In genomic region chr18:58865714-58866113, GRCh38 we compare ENCODE assay signal across 11 cellular contexts. TPM values are rescaled to one million over a fixed set of nuclear protein-coding genes. Genes with fewer than 3 reads are reported as not detected.
DNase-seq lines count a peak whose midpoint lies in the region; ATAC-seq, FAIRE-seq and TF ChIP-seq lines count a peak whose summit lies in the region.
"Had no signal": no experiment of that assay in that cellular context is flagged by ENCODE, and none has a peak within 500 bp of the region (broad histone marks: within the 10 kb centered on the region; RNA-seq: fewer than 3 reads in every experiment).

No MANE protein-coding gene starts in this region.

- 75 to 84% methylated on average over 9 of the region's 9 CpGs for WGBS in lower leg skin, 2 donors

- FAIRE-seq in endothelial cell of umbilical vein (lab: Jason Lieb, UNC), result no peak

- H3K4me1 ChIP-seq in A673 (ENCODE audit: insufficient read depth, low read length, poor library complexity, severe bottlenecking), result peaks cover 76% of the 10 kb centered on the region
- H3K4me1 ChIP-seq in endothelial cell of umbilical vein (ENCODE audit: control insufficient read depth, extremely low read depth, insufficient read depth, low read length), result peaks cover 37% of the 10 kb centered on the region
- peaks cover 47% of the 10 kb centered on the region for H3K4me1 ChIP-seq in osteoblast (ENCODE audit: insufficient read depth, low read length)
- H3K4me1 ChIP-seq: BLaER1 treated with 17β-estradiol and CSF1 and Interleukin-3, amounts not matched to agents 10 nM and 100 nM had no signal

- no peaks in the 10 kb centered on the region for H3K27me3 ChIP-seq in A673 (replicated peaks; ENCODE audit: insufficient read depth, low read depth, low read length, poor library complexity)
- H3K27me3 ChIP-seq in endothelial cell of umbilical vein (ENCODE audit: control insufficient read depth in 2 of 2, insufficient read depth in 2 of 2, low read length in 2 of 2), result no peaks in the 10 kb centered on the region
- H3K27me3 ChIP-seq in osteoblast (ENCODE audit: insufficient read depth, low read length), result no peaks in the 10 kb centered on the region
- H3K27me3 ChIP-seq in brain microvascular endothelial cell (replicated peaks), result no peaks in the 10 kb centered on the region

- H3K4me3 ChIP-seq in A673 (ENCODE audit: low read depth, low read length, poor library complexity, severe bottlenecking) (peak overlapping the region; percentile 50), endothelial cell of umbilical vein (replicated peaks in 1 of 3; ENCODE audit: insufficient read depth in 1 of 3, low read depth in 1 of 3, low read length in 3 of 3) (no peak overlapping the region), osteoblast (ENCODE audit: insufficient read depth, low read length) (no peak overlapping the region), brain microvascular endothelial cell (ENCODE audit: low read depth, low read length) (no peak overlapping the region), lower leg skin (ENCODE audit: low read depth, poor library complexity, severe bottlenecking) (no peak overlapping the region)
- H3K4me3 ChIP-seq: BLaER1 treated with 17β-estradiol and CSF1 and Interleukin-3, amounts not matched to agents 10 nM and 100 nM had no signal

- intact Hi-C loops in A673 (cut with micrococcal nuclease; ENCODE audit: unreplicated experiment) (loop anchor here (5.0 kb wide), 3 partner anchors 72 to 192 kb away; no protein-coding TSS in a partner anchor), endothelial cell of umbilical vein (cut with micrococcal nuclease) (loop anchor here (2.0 kb wide), 3 partner anchors 21 to 191 kb away; no protein-coding TSS in a partner anchor), lower leg skin (cut with DNase I; ENCODE audit: low total_unique reads) (no loop called here)

- no peak for TF ChIP-seq POLR2A in endothelial cell of umbilical vein (IDR thresholded peaks at IDR 0.05; ENCODE audit: low read depth, low read length)
- TF ChIP-seq POLR2A in lower leg skin (IDR thresholded peaks at IDR 0.05), result no peak

- H4K20me1 ChIP-seq in endothelial cell of umbilical vein (replicated peaks; ENCODE audit: control insufficient read depth, extremely low read depth, insufficient read depth, low read length), result no peaks in the 10 kb centered on the region
- H4K20me1 ChIP-seq in osteoblast (ENCODE audit: insufficient read depth, low read length), result peaks cover 2% of the 10 kb centered on the region
- H4K20me1 ChIP-seq: BLaER1 treated with 17β-estradiol and CSF1 and Interleukin-3, amounts not matched to agents 10 nM and 100 nM had no signal

- no peak for ATAC-seq in GM18907 (IDR thresholded peaks at IDR 0.05; ENCODE audit: unreplicated experiment)
- ATAC-seq: natural killer cell had no signal

- H2AFZ ChIP-seq in endothelial cell of umbilical vein (ENCODE audit: low read depth, low read length) (no peak overlapping the region), osteoblast (ENCODE audit: low read length) (no peak overlapping the region)

- DNase-seq in A673 (ENCODE audit: low spot score) (no peak), NCI-H82 treated with DMSO at 0.1 percent for 48 hours (lab: John Stamatoyannopoulos, UW; ENCODE audit: unreplicated experiment) (peak; percentile 84), endothelial cell of umbilical vein (ENCODE audit: low read depth, low spot score) (no peak), osteoblast (ENCODE audit: insufficient read length, low spot score, missing footprints) (no peak), brain microvascular endothelial cell (no peak), DMS153 treated with DMSO at 0.1 percent for 48 hours (lab: John Stamatoyannopoulos, UW; ENCODE audit: unreplicated experiment) (no peak), lower leg skin (ENCODE audit: low spot score in 2 of 2) (no peak)
- DNase-seq: activated effector memory CD4-positive, alpha-beta T cell treated with Interleukin-2 at 50 U/mL for 16 hours; natural killer cell had no signal

- H3K4me2 ChIP-seq in endothelial cell of umbilical vein (ENCODE audit: insufficient read depth, low read length), result peak overlapping the region; percentile 27
- peak overlapping the region; percentile 18 for H3K4me2 ChIP-seq in osteoblast (ENCODE audit: insufficient read depth, low read length)
- H3K4me2 ChIP-seq: BLaER1 treated with 17β-estradiol and CSF1 and Interleukin-3, amounts not matched to agents 10 nM and 100 nM had no signal

- H3K27ac ChIP-seq in A673 (ENCODE audit: low read depth, low read length, poor library complexity, severe bottlenecking) (peak overlapping the region; percentile 53), endothelial cell of umbilical vein (ENCODE audit: insufficient read depth, low read depth, low read length) (no peak overlapping the region), osteoblast (ENCODE audit: low read depth, low read length) (peak overlapping the region; percentile 65), brain microvascular endothelial cell (no peak overlapping the region)
- H3K27ac ChIP-seq: BLaER1 treated with 17β-estradiol and CSF1 and Interleukin-3, amounts not matched to agents 10 nM and 100 nM had no signal

- in situ Hi-C loops in brain microvascular endothelial cell (cut with HindIII; ENCODE audit: low pct_ligation_motif_present, low sequenced_read_pairs), result no loop called here

- H3K36me3 ChIP-seq in A673 (ENCODE audit: insufficient read depth, low read length, poor library complexity, severe bottlenecking) (peaks cover 40% of the 10 kb centered on the region), endothelial cell of umbilical vein (ENCODE audit: control insufficient read depth in 2 of 2, extremely low read depth in 1 of 2, insufficient read depth in 2 of 2, low read length in 2 of 2) (peaks cover 0 to 7% of the 10 kb centered on the region in 2 experiments), osteoblast (ENCODE audit: insufficient read depth, low read length) (peaks cover 36% of the 10 kb centered on the region), brain microvascular endothelial cell (replicated peaks) (peaks cover 6% of the 10 kb centered on the region)
- H3K36me3 ChIP-seq: BLaER1 treated with 17β-estradiol and CSF1 and Interleukin-3, amounts not matched to agents 10 nM and 100 nM had no signal

- no peak for TF ChIP-seq CTCF in A673 (conservative IDR thresholded peaks at IDR 0.05; ENCODE audit: low read depth, low read length)
- no peak for TF ChIP-seq CTCF in endothelial cell of umbilical vein (IDR thresholded peaks at IDR 0.05; ENCODE audit: extremely low read depth in 1 of 2, insufficient read depth in 1 of 2, low read depth in 1 of 2, low read length in 2 of 2)
- no peak for TF ChIP-seq CTCF in osteoblast (IDR thresholded peaks at IDR 0.05; ENCODE audit: extremely low read depth, low read depth, low read length)
- no peak for TF ChIP-seq CTCF in brain microvascular endothelial cell (IDR thresholded peaks at IDR 0.05; ENCODE audit: low read depth, low read length, missing control alignments)
- no peak for TF ChIP-seq CTCF in lower leg skin (IDR thresholded peaks at IDR 0.05)

- H3K79me2 ChIP-seq in endothelial cell of umbilical vein (ENCODE audit: control insufficient read depth, insufficient read depth, low read length), result peaks cover 15% of the 10 kb centered on the region
- peaks cover 80% of the 10 kb centered on the region for H3K79me2 ChIP-seq in osteoblast (ENCODE audit: insufficient read depth, low read length)

- H3K9me3 ChIP-seq in A673 (ENCODE audit: low read depth, low read length, poor library complexity, severe bottlenecking) (peaks cover 8% of the 10 kb centered on the region), endothelial cell of umbilical vein (replicated peaks; ENCODE audit: control insufficient read depth, insufficient read depth, low read length) (no peaks in the 10 kb centered on the region), osteoblast (ENCODE audit: low read depth, low read length) (no peaks in the 10 kb centered on the region)

- no peak overlapping the region for H3K9ac ChIP-seq in endothelial cell of umbilical vein (replicated peaks; ENCODE audit: extremely low read depth, insufficient read depth, low read length)
- H3K9ac ChIP-seq: BLaER1 treated with 17β-estradiol and CSF1 and Interleukin-3, amounts not matched to agents 10 nM and 100 nM had no signal

- BruUV-seq in A673 (replicated peaks; lab: Mats Ljungman, UMichigan) (no TSS peak), endothelial cell of umbilical vein (replicated peaks; lab: Mats Ljungman, UMichigan) (no TSS peak)

- dilution Hi-C loops in endothelial cell of umbilical vein (cut with MboI; ENCODE audit: extremely low pct_ligation_motif_present, low sequenced_read_pairs), result no loop called here

- POLR2A ChIA-PET in A673 (lab: Charles Lee; ENCODE audit: low non-redundant PET), result no interaction called here
- POLR2A ChIA-PET in endothelial cell of umbilical vein (lab: Charles Lee), result no interaction called here

- no peaks in the 10 kb centered on the region for H3K9me1 ChIP-seq in endothelial cell of umbilical vein (replicated peaks; ENCODE audit: control insufficient read depth, extremely low read depth, insufficient read depth, low read length)

- CTCF ChIA-PET in A673 (lab: Charles Lee), result no interaction called here
- CTCF ChIA-PET in endothelial cell of umbilical vein (lab: Charles Lee), result interaction anchor here (1.6 kb wide), 1 partner anchor 22 kb away, joined by 4 read pairs; no protein-coding TSS in a partner anchor

TF ChIP-seq in endothelial cell of umbilical vein, 7 proteins besides CTCF, POLR2A, EP300 and RAD21 (continues in another document):
- TF ChIP-seq FOS (IDR thresholded peaks at IDR 0.05; ENCODE audit: borderline replicate concordance, insufficient read depth, low read length) (no peak), JUN (IDR thresholded peaks at IDR 0.05; ENCODE audit: borderline replicate concordance, insufficient read depth, insufficient read length, low read depth) (no peak), MYC (IDR thresholded peaks at IDR 0.05; ENCODE audit: low read depth, low read length) (no peak), POLR2AphosphoS5 (IDR thresholded peaks at IDR 0.05; ENCODE audit: insufficient read depth, low read depth, low read length) (no peak), EZH2 (IDR thresholded peaks at IDR 0.05; ENCODE audit: borderline replicate concordance, low read depth, low read length, severe bottlenecking) (no peak)
- TF ChIP-seq, protein P1, sequence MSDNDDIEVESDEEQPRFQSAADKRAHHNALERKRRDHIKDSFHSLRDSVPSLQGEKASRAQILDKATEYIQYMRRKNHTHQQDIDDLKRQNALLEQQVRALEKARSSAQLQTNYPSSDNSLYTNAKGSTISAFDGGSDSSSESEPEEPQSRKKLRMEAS (IDR thresholded peaks at IDR 0.05; ENCODE audit: insufficient read depth, insufficient read length), result no peak

RNA-seq across cellular contexts. Expression of gene ZNF532, which starts 1.0 kb away (rescaled TPM):
- 118 and 119 TPM in 2 replicates for total RNA-seq in A673 (2021)
- total RNA-seq in endothelial cell of umbilical vein, result 70.1 and 83.8 TPM in 2 replicates
- 38.9 and 42.3 TPM in 2 replicates for polyA plus RNA-seq in endothelial cell of umbilical vein
- polyA plus RNA-seq in endothelial cell of umbilical vein (2011; cell fraction: cytosol; rRNA removed), result 36.6 and 41.0 TPM in 2 replicates
- 115 and 123 TPM in 2 replicates for polyA plus RNA-seq in endothelial cell of umbilical vein (2011; cell fraction: nucleus; rRNA removed)
- 23.3 and 29.1 TPM in 2 replicates for polyA plus RNA-seq in endothelial cell of umbilical vein (2012)
- polyA minus RNA-seq in endothelial cell of umbilical vein, result 191 and 192 TPM in 2 replicates
- 9.8 TPM for polyA minus RNA-seq in endothelial cell of umbilical vein (2011; cell fraction: cytosol; rRNA and poly(A)+ RNA removed)
- 78.9 and 109 TPM in 2 replicates for polyA minus RNA-seq in endothelial cell of umbilical vein (2011; cell fraction: nucleus; rRNA and poly(A)+ RNA removed)
- 49.6 and 51.6 TPM in 2 replicates for total RNA-seq in osteoblast
- 10 to 100 TPM; 11.1 to 40.1 (median 29.8) TPM for total RNA-seq in lower leg skin

Comparison
In these comparisons a context has a peak if more than half of its experiments do, and no peak if none do; other contexts are left out.
1. H3K27ac ChIP-seq: peak in A673 (single experiment) and osteoblast (single experiment); none in endothelial cell of umbilical vein (single experiment) and brain microvascular endothelial cell (single experiment).